In the genomic region with DNA sequence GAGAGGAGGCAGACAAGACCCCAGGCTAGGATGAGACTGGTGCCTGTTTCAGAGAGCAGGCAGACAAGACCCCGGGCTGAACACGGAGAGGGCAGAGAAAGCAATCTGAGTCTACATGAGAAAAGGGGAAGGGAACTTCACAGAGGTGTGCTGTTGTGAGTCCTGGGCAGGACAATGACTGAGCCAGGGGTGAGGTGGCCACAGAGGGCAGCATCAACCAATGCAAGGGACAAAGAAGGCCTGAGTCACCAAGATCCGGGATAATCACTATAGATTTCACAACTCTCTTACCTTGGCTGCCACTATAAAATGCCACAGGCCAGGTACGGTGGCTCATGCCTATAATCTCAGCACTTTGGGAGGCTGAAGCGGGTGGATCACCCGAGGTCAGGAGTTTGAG, we compare ENCODE assay signal across 1 cellular context.
A peak's percentile ranks its signal among the peaks of the same experiment; 100 is the strongest.
TF ChIP-seq lines count a peak whose summit lies in the region.

No MANE protein-coding gene starts in this region.

TF ChIP-seq in HepG2, 621 proteins besides CTCF, POLR2A, EP300 and RAD21 (continued from another document and continues in another):
- TF ChIP-seq ZNF646 (CRISPR knock-in tag; IDR thresholded peaks at IDR 0.05) (0 out of 2 replicates have a peak, but pooled peaks have one; percentile 5), PCBP1 (IDR thresholded peaks at IDR 0.05; ENCODE audit: borderline replicate concordance, low read depth, low read length) (no peak), ZNF317 (CRISPR knock-in tag; IDR thresholded peaks at IDR 0.05) (no peak), GTF2F1 (IDR thresholded peaks at IDR 0.05; ENCODE audit: low read length) (no peak), GMEB2 (CRISPR knock-in tag; IDR thresholded peaks at IDR 0.05; ENCODE audit: low read depth) (no peak), AKAP8 (CRISPR knock-in tag; IDR thresholded peaks at IDR 0.05) (no peak), RFX5 (IDR thresholded peaks at IDR 0.05; ENCODE audit: low read depth, low read length) (peak; percentile 76), ZNF678 (CRISPR knock-in tag; IDR thresholded peaks at IDR 0.05) (no peak), ZNF512 (CRISPR knock-in tag; IDR thresholded peaks at IDR 0.05) (no peak; the same call in 1 of the 2 replicates), SAFB2 (CRISPR knock-in tag; IDR thresholded peaks at IDR 0.05; ENCODE audit: borderline replicate concordance, low read depth) (no peak), MZF1 (CRISPR knock-in tag; IDR thresholded peaks at IDR 0.05; ENCODE audit: borderline replicate concordance) (no peak), ZFX (CRISPR knock-in tag; IDR thresholded peaks at IDR 0.05; ENCODE audit: low read depth) (0 out of 2 replicates have a peak, but pooled peaks have one; percentile 42), MTA1 (CRISPR knock-in tag; IDR thresholded peaks at IDR 0.05; ENCODE audit: borderline replicate concordance) (no peak), FOXJ3 (CRISPR knock-in tag; IDR thresholded peaks at IDR 0.05; ENCODE audit: borderline replicate concordance) (no peak), ATF7 (IDR thresholded peaks at IDR 0.05) (no peak), ATF7 (CRISPR knock-in tag; IDR thresholded peaks at IDR 0.05) (no peak), ZNF75D (CRISPR knock-in tag; IDR thresholded peaks at IDR 0.05; ENCODE audit: borderline replicate concordance) (no peak), NRL (CRISPR knock-in tag; IDR thresholded peaks at IDR 0.05; ENCODE audit: borderline replicate concordance) (0 out of 2 replicates have a peak, but pooled peaks have one; percentile 24), ZNF260 (CRISPR knock-in tag; IDR thresholded peaks at IDR 0.05; ENCODE audit: borderline replicate concordance, low read depth) (no peak), KMT2A (CRISPR knock-in tag; IDR thresholded peaks at IDR 0.05) (no peak), ZNF121 (CRISPR knock-in tag; IDR thresholded peaks at IDR 0.05) (no peak), MEIS2 (CRISPR knock-in tag; IDR thresholded peaks at IDR 0.05) (no peak), NFIB (CRISPR knock-in tag; IDR thresholded peaks at IDR 0.05; ENCODE audit: borderline replicate concordance) (no peak), FIP1L1 (IDR thresholded peaks at IDR 0.05; ENCODE audit: borderline replicate concordance, insufficient read depth, low read depth, low read length) (no peak), TCF12 (IDR thresholded peaks at IDR 0.05) (no peak), TCF12 (CRISPR knock-in tag; IDR thresholded peaks at IDR 0.05) (no peak), BATF2 (CRISPR knock-in tag; IDR thresholded peaks at IDR 0.05) (no peak), ZNF780A (CRISPR knock-in tag; IDR thresholded peaks at IDR 0.05) (no peak), SALL1 (CRISPR knock-in tag; IDR thresholded peaks at IDR 0.05) (peak; percentile 31; the same call in 1 of the 2 replicates), ZNF282 (IDR thresholded peaks at IDR 0.05; ENCODE audit: partially characterized antibody) (no peak), HOXA3 (CRISPR knock-in tag; IDR thresholded peaks at IDR 0.05) (no peak), JUN (CRISPR knock-in tag; IDR thresholded peaks at IDR 0.05) (no peak), KLF11 (CRISPR knock-in tag; IDR thresholded peaks at IDR 0.05) (no peak), ZNF615 (CRISPR knock-in tag; IDR thresholded peaks at IDR 0.05; ENCODE audit: borderline replicate concordance) (0 out of 2 replicates have a peak, but pooled peaks have one; percentile 10), PPARG (CRISPR knock-in tag; conservative IDR thresholded peaks at IDR 0.05) (no peak), ZSCAN21 (CRISPR knock-in tag; IDR thresholded peaks at IDR 0.05; ENCODE audit: borderline replicate concordance) (no peak), SP2 (CRISPR knock-in tag; IDR thresholded peaks at IDR 0.05) (no peak), BRCA1 (CRISPR knock-in tag; IDR thresholded peaks at IDR 0.05) (no peak), NR2C2 (CRISPR knock-in tag; IDR thresholded peaks at IDR 0.05; ENCODE audit: borderline replicate concordance) (no peak), ZNF747 (CRISPR knock-in tag; IDR thresholded peaks at IDR 0.05; ENCODE audit: borderline replicate concordance) (no peak), PHF5A (CRISPR knock-in tag; IDR thresholded peaks at IDR 0.05; ENCODE audit: low read depth, unreplicated experiment) (no peak), ZNF7 (CRISPR knock-in tag; IDR thresholded peaks at IDR 0.05) (no peak), NFKBIZ (CRISPR knock-in tag; IDR thresholded peaks at IDR 0.05) (no peak), SIN3A (IDR thresholded peaks at IDR 0.05; ENCODE audit: borderline replicate concordance, low read depth, low read length) (no peak), XRCC5 (optimal IDR thresholded peaks at IDR 0.05; ENCODE audit: low read length) (no peak), NPAS2 (CRISPR knock-in tag; IDR thresholded peaks at IDR 0.05; ENCODE audit: borderline replicate concordance) (no peak), PCBP2 (optimal IDR thresholded peaks at IDR 0.05; ENCODE audit: low read depth, low read length, poor library complexity, severe bottlenecking) (no peak), ZNF879 (CRISPR knock-in tag; IDR thresholded peaks at IDR 0.05) (no peak)
- TF ChIP-seq, protein P1, sequence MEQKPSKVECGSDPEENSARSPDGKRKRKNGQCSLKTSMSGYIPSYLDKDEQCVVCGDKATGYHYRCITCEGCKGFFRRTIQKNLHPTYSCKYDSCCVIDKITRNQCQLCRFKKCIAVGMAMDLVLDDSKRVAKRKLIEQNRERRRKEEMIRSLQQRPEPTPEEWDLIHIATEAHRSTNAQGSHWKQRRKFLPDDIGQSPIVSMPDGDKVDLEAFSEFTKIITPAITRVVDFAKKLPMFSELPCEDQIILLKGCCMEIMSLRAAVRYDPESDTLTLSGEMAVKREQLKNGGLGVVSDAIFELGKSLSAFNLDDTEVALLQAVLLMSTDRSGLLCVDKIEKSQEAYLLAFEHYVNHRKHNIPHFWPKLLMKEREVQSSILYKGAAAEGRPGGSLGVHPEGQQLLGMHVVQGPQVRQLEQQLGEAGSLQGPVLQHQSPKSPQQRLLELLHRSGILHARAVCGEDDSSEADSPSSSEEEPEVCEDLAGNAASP (CRISPR knock-in tag; IDR thresholded peaks at IDR 0.05; ENCODE audit: borderline replicate concordance) = no peak
- TF ChIP-seq, protein P2, sequence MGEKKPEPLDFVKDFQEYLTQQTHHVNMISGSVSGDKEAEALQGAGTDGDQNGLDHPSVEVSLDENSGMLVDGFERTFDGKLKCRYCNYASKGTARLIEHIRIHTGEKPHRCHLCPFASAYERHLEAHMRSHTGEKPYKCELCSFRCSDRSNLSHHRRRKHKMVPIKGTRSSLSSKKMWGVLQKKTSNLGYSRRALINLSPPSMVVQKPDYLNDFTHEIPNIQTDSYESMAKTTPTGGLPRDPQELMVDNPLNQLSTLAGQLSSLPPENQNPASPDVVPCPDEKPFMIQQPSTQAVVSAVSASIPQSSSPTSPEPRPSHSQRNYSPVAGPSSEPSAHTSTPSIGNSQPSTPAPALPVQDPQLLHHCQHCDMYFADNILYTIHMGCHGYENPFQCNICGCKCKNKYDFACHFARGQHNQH (CRISPR knock-in tag; IDR thresholded peaks at IDR 0.05) = no peak
- TF ChIP-seq, protein P3, sequence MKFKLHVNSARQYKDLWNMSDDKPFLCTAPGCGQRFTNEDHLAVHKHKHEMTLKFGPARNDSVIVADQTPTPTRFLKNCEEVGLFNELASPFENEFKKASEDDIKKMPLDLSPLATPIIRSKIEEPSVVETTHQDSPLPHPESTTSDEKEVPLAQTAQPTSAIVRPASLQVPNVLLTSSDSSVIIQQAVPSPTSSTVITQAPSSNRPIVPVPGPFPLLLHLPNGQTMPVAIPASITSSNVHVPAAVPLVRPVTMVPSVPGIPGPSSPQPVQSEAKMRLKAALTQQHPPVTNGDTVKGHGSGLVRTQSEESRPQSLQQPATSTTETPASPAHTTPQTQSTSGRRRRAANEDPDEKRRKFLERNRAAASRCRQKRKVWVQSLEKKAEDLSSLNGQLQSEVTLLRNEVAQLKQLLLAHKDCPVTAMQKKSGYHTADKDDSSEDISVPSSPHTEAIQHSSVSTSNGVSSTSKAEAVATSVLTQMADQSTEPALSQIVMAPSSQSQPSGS (CRISPR knock-in tag; IDR thresholded peaks at IDR 0.05) = no peak
- TF ChIP-seq, protein P4, sequence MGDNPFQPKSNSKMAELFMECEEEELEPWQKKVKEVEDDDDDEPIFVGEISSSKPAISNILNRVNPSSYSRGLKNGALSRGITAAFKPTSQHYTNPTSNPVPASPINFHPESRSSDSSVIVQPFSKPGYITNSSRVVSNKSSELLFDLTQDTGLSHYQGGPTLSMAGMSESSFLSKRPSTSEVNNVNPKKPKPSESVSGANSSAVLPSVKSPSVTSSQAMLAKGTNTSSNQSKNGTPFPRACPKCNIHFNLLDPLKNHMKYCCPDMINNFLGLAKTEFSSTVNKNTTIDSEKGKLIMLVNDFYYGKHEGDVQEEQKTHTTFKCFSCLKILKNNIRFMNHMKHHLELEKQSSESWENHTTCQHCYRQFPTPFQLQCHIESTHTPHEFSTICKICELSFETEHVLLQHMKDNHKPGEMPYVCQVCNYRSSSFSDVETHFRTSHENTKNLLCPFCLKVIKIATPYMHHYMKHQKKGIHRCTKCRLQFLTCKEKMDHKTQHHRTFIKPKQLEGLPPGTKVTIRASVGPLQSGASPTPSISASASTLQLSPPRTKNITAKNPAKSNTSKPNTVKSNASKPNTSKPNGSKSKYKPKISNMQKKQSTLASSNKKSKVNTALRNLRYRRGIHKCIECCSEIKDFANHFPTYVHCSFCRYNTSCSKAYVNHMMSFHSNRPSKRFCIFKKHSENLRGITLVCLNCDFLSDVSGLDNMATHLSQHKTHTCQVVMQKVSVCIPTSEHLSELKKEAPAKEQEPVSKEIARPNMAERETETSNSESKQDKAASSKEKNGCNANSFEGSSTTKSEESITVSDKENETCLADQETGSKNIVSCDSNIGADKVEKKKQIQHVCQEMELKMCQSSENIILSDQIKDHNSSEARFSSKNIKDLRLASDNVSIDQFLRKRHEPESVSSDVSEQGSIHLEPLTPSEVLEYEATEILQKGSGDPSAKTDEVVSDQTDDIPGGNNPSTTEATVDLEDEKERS (CRISPR knock-in tag; IDR thresholded peaks at IDR 0.05) = no peak
